Comparison of ENCODE assay signal across 9 cellular contexts in genomic region chr5:21687621-21688020, GRCh38.
"Had no signal": no experiment of that assay in that cellular context is flagged by ENCODE, and none has a peak within 500 bp of the region (broad histone marks: within the 10 kb centered on the region; RNA-seq: fewer than 3 reads in every experiment).

No MANE protein-coding gene starts in this region.

- H3K4me2 ChIP-seq: GM23338 had no signal

- H3K9me3 ChIP-seq: HAP-1 had no signal

- H3K9ac ChIP-seq: GM23248 had no signal

- H3K4me3 ChIP-seq: GM23248, GM23338, HAP-1 had no signal

- H3K4me1 ChIP-seq: HAP-1 had no signal

- H3K27ac Mint-ChIP-seq: GM23338, H9, HFFc6 had no signal

- H3K27ac ChIP-seq: GM23248 had no signal

- DNase-seq: GM23248, GOT3, H7, H9, HCEC 1CT, HFFc6 had no signal

- H3K36me3 ChIP-seq: HAP-1 had no signal

- ATAC-seq: GM23338, HCT116 had no signal

- H2AFZ ChIP-seq: GM23248, GM23338 had no signal

- H3K4me3 Mint-ChIP-seq: GM23338, H9, HFFc6 had no signal

- H3K9me3 Mint-ChIP-seq: GM23338, H9 had no signal
